24 cellular contexts compared by ENCODE assay signal in the genomic region with DNA sequence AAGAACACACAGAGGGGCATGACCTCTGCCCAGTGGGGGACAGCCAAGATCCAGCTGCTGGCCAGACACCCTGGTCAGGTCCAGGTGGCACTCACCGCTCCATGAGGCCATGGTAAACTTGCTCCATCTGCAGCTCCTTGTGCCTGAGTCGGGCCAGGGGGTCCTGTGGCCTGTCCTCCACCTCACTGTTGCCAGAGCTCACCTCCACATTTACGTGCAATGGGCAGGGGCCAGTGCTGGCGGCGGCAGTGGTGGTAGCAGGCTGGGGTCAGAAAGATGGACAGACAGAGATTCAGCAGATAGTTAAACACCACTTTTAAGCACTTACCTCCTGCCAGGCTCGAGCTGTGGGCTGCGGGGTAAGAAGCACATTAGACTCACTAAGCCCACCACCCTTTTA. TPM values are rescaled to one million over a fixed set of nuclear protein-coding genes. Genes with fewer than 3 reads are reported as not detected.
DNase-seq lines count a peak whose midpoint lies in the region; ATAC-seq and TF ChIP-seq lines count a peak whose summit lies in the region.
"Had no signal": no experiment of that assay in that cellular context is flagged by ENCODE, and none has a peak within 500 bp of the region (broad histone marks: within the 10 kb centered on the region; RNA-seq: fewer than 3 reads in every experiment).

No MANE protein-coding gene starts in this region.

- no peaks in the 10 kb centered on the region for H3K27me3 Mint-ChIP-seq in activated CD4-positive, alpha-beta T cell treated with anti-CD3 and anti-CD28 coated beads, Interleukin-2, amount 10 ng/mL, durations not matched to agents 7 days and 5 days
- no peaks in the 10 kb centered on the region for H3K27me3 Mint-ChIP-seq in activated naive CD8-positive, alpha-beta T cell treated with anti-CD3 and anti-CD28 coated beads, Interleukin-2, amount 50 U/mL, for 24 hours
- no peaks in the 10 kb centered on the region for H3K27me3 Mint-ChIP-seq in nephron progenitor cell (ENCODE audit: low read depth, poor library complexity)
- H3K27me3 Mint-ChIP-seq: dendritic cell treated with granulocyte-macrophage colony-stimulating factor and Interleukin-4, amounts not matched to agents 40 ng/mL and 50 ng/mL, for 4 days had no signal

- peaks cover 8% of the 10 kb centered on the region for H3K9me1 ChIP-seq in IMR-90 (ENCODE audit: insufficient read depth, low read length)

- H4K20me1 ChIP-seq in IMR-90 (ENCODE audit: insufficient read depth, low read length): no peaks in the 10 kb centered on the region; the same call in 1 of the 2 replicates

- no peak overlapping the region for H3K27ac ChIP-seq in IMR-90 (ENCODE audit: insufficient read depth, low read length)
- peak overlapping the region; percentile 98 for H3K27ac ChIP-seq in neutrophil
- H3K27ac ChIP-seq: lower lobe of right lung, vagina had no signal

- no peak overlapping the region for H3K56ac ChIP-seq in IMR-90 (ENCODE audit: extremely low read depth, insufficient read depth, low read length)

- H2AK9ac ChIP-seq in IMR-90 (replicated peaks; ENCODE audit: low read depth, low read length, poor library complexity): peak overlapping the region; percentile 33

- no peaks in the 10 kb centered on the region for H3K9me3 Mint-ChIP-seq in activated CD4-positive, alpha-beta T cell treated with anti-CD3 and anti-CD28 coated beads, Interleukin-2, amount 10 ng/mL, durations not matched to agents 7 days and 5 days
- H3K9me3 Mint-ChIP-seq in activated naive CD8-positive, alpha-beta T cell treated with anti-CD3 and anti-CD28 coated beads, Interleukin-2, amount 50 U/mL, for 24 hours: no peaks in the 10 kb centered on the region
- no peaks in the 10 kb centered on the region for H3K9me3 Mint-ChIP-seq in nephron progenitor cell
- H3K9me3 Mint-ChIP-seq: dendritic cell treated with granulocyte-macrophage colony-stimulating factor and Interleukin-4, amounts not matched to agents 40 ng/mL and 50 ng/mL, for 4 days; HFFc6 had no signal

- no peak overlapping the region for H2BK20ac ChIP-seq in IMR-90 (ENCODE audit: low read depth, low read length)

- no TSS peak for BruUV-seq in IMR-90 (replicated peaks; lab: Mats Ljungman, UMichigan)

- H4K91ac ChIP-seq in IMR-90 (ENCODE audit: insufficient read depth, low read depth, low read length): no peak overlapping the region

- TF ChIP-seq POLR2A in IMR-90 (IDR thresholded peaks at IDR 0.05; ENCODE audit: low read depth, low read length): no peak

- no peak for ATAC-seq in IMR-90 (ENCODE audit: low read depth)
- no peak for ATAC-seq in activated naive CD8-positive, alpha-beta T cell treated with anti-CD3 and anti-CD28 coated beads, Interleukin-2, amount 50 U/mL, for 24 hours
- ATAC-seq in HG03135 (IDR thresholded peaks at IDR 0.05; ENCODE audit: unreplicated experiment): no peak
- ATAC-seq: activated CD4-positive, CD25-positive, alpha-beta regulatory T cell treated with anti-CD3 and anti-CD28 coated beads, Interleukin-2, amount 50 U/mL, for 24 hours; lower lobe of right lung had no signal

- H3K9ac ChIP-seq in IMR-90 (ENCODE audit: low read depth, low read length): no peak overlapping the region
- H3K9ac ChIP-seq: SK-N-SH had no signal

- H3K27me3 ChIP-seq in IMR-90 (ENCODE audit: control insufficient read depth, insufficient read depth, low read length) (no peaks in the 10 kb centered on the region), neutrophil (no peaks in the 10 kb centered on the region)
- H3K27me3 ChIP-seq: vagina had no signal

- H3K27ac Mint-ChIP-seq in activated CD4-positive, alpha-beta T cell treated with anti-CD3 and anti-CD28 coated beads, Interleukin-2, amount 10 ng/mL, durations not matched to agents 7 days and 5 days: peak overlapping the region; percentile 76
- peak overlapping the region; percentile 87 for H3K27ac Mint-ChIP-seq in activated naive CD8-positive, alpha-beta T cell treated with anti-CD3 and anti-CD28 coated beads, Interleukin-2, amount 50 U/mL, for 24 hours
- no peak overlapping the region for H3K27ac Mint-ChIP-seq in nephron progenitor cell
- H3K27ac Mint-ChIP-seq: dendritic cell treated with granulocyte-macrophage colony-stimulating factor and Interleukin-4, amounts not matched to agents 40 ng/mL and 50 ng/mL, for 4 days; HFFc6 had no signal

- H3K4me2 ChIP-seq in IMR-90 (ENCODE audit: low read depth, low read length): no peak overlapping the region
- H3K4me2 ChIP-seq: SK-N-SH had no signal

- intact Hi-C loops in IMR-90 (cut with micrococcal nuclease): no loop called here

- DNase-seq in activated CD4-positive, alpha-beta T cell treated with anti-CD3 and anti-CD28 coated beads, Interleukin-2, amount 10 ng/mL, durations not matched to agents 7 days and 5 days: no peak
- no peak for DNase-seq in activated CD4-positive, alpha-beta T cell treated with anti-CD3 and anti-CD28 coated beads for 1 hour
- no peak for DNase-seq in IMR-90
- DNase-seq in activated naive CD8-positive, alpha-beta T cell treated with anti-CD3 and anti-CD28 coated beads, Interleukin-2, amount 50 U/mL, for 24 hours: no peak
- no peak for DNase-seq in nephron progenitor cell
- no peak for DNase-seq in AG08396 (ENCODE audit: low spot score)
- DNase-seq: DMS53; HFFc6; hippocampal formation; lower lobe of right lung; NCI-H1417 treated with DMSO at 0.1 percent for 48 hours; NCI-H524 treated with DMSO at 0.1 percent for 48 hours; RPMI8226; SK-N-SH; stimulated activated CD4-positive, alpha-beta T cell treated with anti-CD3 and anti-CD28 coated beads, Interleukin-4, amount 100 ng/mL, for 4 hours; T1000 had no signal

- no peak overlapping the region for H4K8ac ChIP-seq in IMR-90 (ENCODE audit: low read depth in 2 of 2, low read length in 2 of 2)

- no peak overlapping the region for H3K4ac ChIP-seq in IMR-90 (ENCODE audit: low read depth, low read length)

- peaks cover 0 to 2% of the 10 kb centered on the region in 2 experiments; a peak in 2 of 4 replicates for H3K79me1 ChIP-seq in IMR-90 (ENCODE audit: low read depth in 1 of 2, low read length in 2 of 2)

- CTCF ChIA-PET in activated CD4-positive, alpha-beta T cell treated with anti-CD3 and anti-CD28 coated beads, Interleukin-2, amount 10 ng/mL, durations not matched to agents 7 days and 5 days (lab: Charles Lee): interaction anchor here (2.1 kb wide), 1 partner anchor 26 kb away, joined by 7 read pairs; no protein-coding TSS in a partner anchor
- CTCF ChIA-PET in IMR-90 (lab: Yijun Ruan, JAX): no interaction called here

- H4K5ac ChIP-seq in IMR-90 (ENCODE audit: low read depth, low read length): no peak overlapping the region

- no peak overlapping the region for H2BK120ac ChIP-seq in IMR-90 (ENCODE audit: low read depth, low read length)

- H3K9me3 ChIP-seq in IMR-90 (ENCODE audit: control insufficient read depth, insufficient read depth, low read length) (no peaks in the 10 kb centered on the region), neutrophil (peaks cover 13% of the 10 kb centered on the region)
- H3K9me3 ChIP-seq: lower lobe of right lung, SK-N-SH, vagina had no signal

- no peak overlapping the region for H2AFZ ChIP-seq in IMR-90 (replicated peaks; ENCODE audit: low read length, poor library complexity)

- dilution Hi-C loops in IMR-90 (cut with HindIII; ENCODE audit: low sequenced_read_pairs, unreplicated experiment): no loop called here

- H3K4me3 ChIP-seq in IMR-90 (ENCODE audit: insufficient read depth, low read depth, low read length) (no peak overlapping the region), neutrophil (ENCODE audit: low read depth in 1 of 2, low read length in 1 of 2) (no peak overlapping the region)
- H3K4me3 ChIP-seq: lower lobe of right lung, vagina had no signal

- no peak overlapping the region for H2BK15ac ChIP-seq in IMR-90 (ENCODE audit: low read depth, low read length)

- POLR2A ChIA-PET in activated CD4-positive, alpha-beta T cell treated with anti-CD3 and anti-CD28 coated beads, Interleukin-2, amount 10 ng/mL, durations not matched to agents 7 days and 5 days (lab: Charles Lee): no interaction called here
- POLR2A ChIA-PET in IMR-90 (lab: Charles Lee; ENCODE audit: unreplicated experiment): no interaction called here

- peaks cover 87% of the 10 kb centered on the region for H3K36me3 Mint-ChIP-seq in activated CD4-positive, alpha-beta T cell treated with anti-CD3 and anti-CD28 coated beads, Interleukin-2, amount 10 ng/mL, durations not matched to agents 7 days and 5 days (ENCODE audit: low read depth)
- H3K36me3 Mint-ChIP-seq in activated naive CD8-positive, alpha-beta T cell treated with anti-CD3 and anti-CD28 coated beads, Interleukin-2, amount 50 U/mL, for 24 hours (ENCODE audit: low read depth): peaks cover 73% of the 10 kb centered on the region
- peaks cover 41% of the 10 kb centered on the region for H3K36me3 Mint-ChIP-seq in nephron progenitor cell (ENCODE audit: low read depth)

- no peak overlapping the region for H3K18ac ChIP-seq in IMR-90 (ENCODE audit: low read depth, low read length)

- peaks cover 56% of the 10 kb centered on the region for H3K4me1 Mint-ChIP-seq in activated CD4-positive, alpha-beta T cell treated with anti-CD3 and anti-CD28 coated beads, Interleukin-2, amount 10 ng/mL, durations not matched to agents 7 days and 5 days
- H3K4me1 Mint-ChIP-seq in activated naive CD8-positive, alpha-beta T cell treated with anti-CD3 and anti-CD28 coated beads, Interleukin-2, amount 50 U/mL, for 24 hours: peaks cover 51% of the 10 kb centered on the region
- peaks cover 4% of the 10 kb centered on the region for H3K4me1 Mint-ChIP-seq in nephron progenitor cell

- in situ Hi-C loops in IMR-90 (cut with MboI; ENCODE audit: low sequenced_read_pairs): no loop called here

- peaks cover 75% of the 10 kb centered on the region for H3K36me3 ChIP-seq in IMR-90 (ENCODE audit: control insufficient read depth, insufficient read depth, low read length)
- peaks cover 100% of the 10 kb centered on the region for H3K36me3 ChIP-seq in neutrophil

- TF ChIP-seq CTCF in IMR-90 (conservative IDR thresholded peaks at IDR 0.05; ENCODE audit: low read depth, low read length) (no peak), neutrophil (IDR thresholded peaks at IDR 0.05) (no peak), nephron progenitor cell (IDR thresholded peaks at IDR 0.05) (no peak)

- peaks cover 11% of the 10 kb centered on the region for H3K4me1 ChIP-seq in IMR-90 (ENCODE audit: control insufficient read depth, insufficient read depth, low read length)
- peaks cover 20% of the 10 kb centered on the region in 2 experiments for H3K4me1 ChIP-seq in neutrophil (ENCODE audit: control insufficient read depth in 1 of 2, insufficient read depth in 1 of 2, low read depth in 1 of 2, low read length in 1 of 2)

- H2BK5ac ChIP-seq in IMR-90 (ENCODE audit: low read depth, low read length, poor library complexity, severe bottlenecking): no peak overlapping the region

- H3K23ac ChIP-seq in IMR-90 (ENCODE audit: low read depth, low read length): no peak overlapping the region

- TF ChIP-seq RAD21 in IMR-90 (IDR thresholded peaks at IDR 0.05; ENCODE audit: low read length): no peak

- H3K14ac ChIP-seq in IMR-90 (replicated peaks; ENCODE audit: low read depth, low read length): no peak overlapping the region

- H3K4me3 Mint-ChIP-seq in activated CD4-positive, alpha-beta T cell treated with anti-CD3 and anti-CD28 coated beads, Interleukin-2, amount 10 ng/mL, durations not matched to agents 7 days and 5 days: no peak overlapping the region
- no peak overlapping the region for H3K4me3 Mint-ChIP-seq in activated naive CD8-positive, alpha-beta T cell treated with anti-CD3 and anti-CD28 coated beads, Interleukin-2, amount 50 U/mL, for 24 hours
- H3K4me3 Mint-ChIP-seq in nephron progenitor cell: no peak overlapping the region
- H3K4me3 Mint-ChIP-seq: dendritic cell treated with granulocyte-macrophage colony-stimulating factor and Interleukin-4, amounts not matched to agents 40 ng/mL and 50 ng/mL, for 4 days; HFFc6 had no signal

- 100% methylated on average over 1 of the region's 7 CpGs; no CpG with 5 or more reads in 1 of the 2 experiments for WGBS in IMR-90 (ENCODE audit: extremely low coverage in 2 of 2, insufficient read length in 1 of 2), 2 experiments

- H2AK5ac ChIP-seq in IMR-90 (ENCODE audit: low read depth, low read length): no peak overlapping the region

RNA-seq across cellular contexts. Expression of gene AKNA, which starts 28.0 kb away (rescaled TPM):
- total RNA-seq in activated CD4-positive, alpha-beta T cell treated with anti-CD3 and anti-CD28 coated beads, Interleukin-2, amount 10 ng/mL, durations not matched to agents 7 days and 5 days: 100 to 1,000 TPM; 300 to 364 TPM
- total RNA-seq in IMR-90 (2012; rRNA removed): 2.7 and 2.8 TPM in 2 replicates
- 7.2 and 7.3 TPM in 2 replicates for polyA plus RNA-seq in IMR-90 (2012; rRNA removed)
- 1.3 and 5.9 TPM in 2 replicates for polyA plus RNA-seq in IMR-90 (2012; cell fraction: cytosol; rRNA removed)
- 23.5 and 29.0 TPM in 2 replicates for polyA plus RNA-seq in IMR-90 (2012; cell fraction: nucleus; rRNA removed; ENCODE audit: low replicate concordance)

RNA-seq across cellular contexts. Expression of gene ORM2, which starts 30.1 kb away (rescaled TPM):
- total RNA-seq in activated CD4-positive, alpha-beta T cell treated with anti-CD3 and anti-CD28 coated beads, Interleukin-2, amount 10 ng/mL, durations not matched to agents 7 days and 5 days: not detected
- not detected in 2 replicates for total RNA-seq in IMR-90 (2012; rRNA removed)
- not detected in 2 replicates for polyA plus RNA-seq in IMR-90 (2012; rRNA removed)
- polyA plus RNA-seq in IMR-90 (2012; cell fraction: cytosol; rRNA removed): not detected in 2 replicates
- polyA plus RNA-seq in IMR-90 (2012; cell fraction: nucleus; rRNA removed; ENCODE audit: low replicate concordance): not detected in 2 replicates
- total RNA-seq: bronchial epithelial cell, frontal cortex, HFFc6, vagina had no signal
- polyA plus RNA-seq: BJ, SK-N-SH had no signal

RNA-seq across cellular contexts. Expression of gene ORM1, which starts 36.9 kb away (rescaled TPM):
- not detected for total RNA-seq in activated CD4-positive, alpha-beta T cell treated with anti-CD3 and anti-CD28 coated beads, Interleukin-2, amount 10 ng/mL, durations not matched to agents 7 days and 5 days
- total RNA-seq in IMR-90 (2012; rRNA removed): 0.18 TPM in 1 of 2 replicates, not detected in the other
- 0.30 TPM in 1 of 2 replicates, not detected in the other for polyA plus RNA-seq in IMR-90 (2012; rRNA removed)
- 0.11 and 0.26 TPM in 2 replicates for polyA plus RNA-seq in IMR-90 (2012; cell fraction: cytosol; rRNA removed)
- polyA plus RNA-seq in IMR-90 (2012; cell fraction: nucleus; rRNA removed; ENCODE audit: low replicate concordance): 0.11 TPM in 1 of 2 replicates, not detected in the other
- total RNA-seq: bronchial epithelial cell, HFFc6, vagina had no signal
- polyA plus RNA-seq: BJ, SK-N-SH had no signal

Comparison
In these comparisons a context has a peak if more than half of its experiments do, and no peak if none do; other contexts are left out.
1. RNA of gene AKNA, which starts 28.0 kb away (total RNA-seq): 300 to 364 TPM in activated CD4-positive, alpha-beta T cell treated with anti-CD3 and anti-CD28 coated beads, Interleukin-2, amount 10 ng/mL, durations not matched to agents 7 days and 5 days; 2.7 to 2.8 TPM in IMR-90; every median in the first group is over 10 times any median in the second.